8 cellular contexts compared by ENCODE assay signal in the genomic region with DNA sequence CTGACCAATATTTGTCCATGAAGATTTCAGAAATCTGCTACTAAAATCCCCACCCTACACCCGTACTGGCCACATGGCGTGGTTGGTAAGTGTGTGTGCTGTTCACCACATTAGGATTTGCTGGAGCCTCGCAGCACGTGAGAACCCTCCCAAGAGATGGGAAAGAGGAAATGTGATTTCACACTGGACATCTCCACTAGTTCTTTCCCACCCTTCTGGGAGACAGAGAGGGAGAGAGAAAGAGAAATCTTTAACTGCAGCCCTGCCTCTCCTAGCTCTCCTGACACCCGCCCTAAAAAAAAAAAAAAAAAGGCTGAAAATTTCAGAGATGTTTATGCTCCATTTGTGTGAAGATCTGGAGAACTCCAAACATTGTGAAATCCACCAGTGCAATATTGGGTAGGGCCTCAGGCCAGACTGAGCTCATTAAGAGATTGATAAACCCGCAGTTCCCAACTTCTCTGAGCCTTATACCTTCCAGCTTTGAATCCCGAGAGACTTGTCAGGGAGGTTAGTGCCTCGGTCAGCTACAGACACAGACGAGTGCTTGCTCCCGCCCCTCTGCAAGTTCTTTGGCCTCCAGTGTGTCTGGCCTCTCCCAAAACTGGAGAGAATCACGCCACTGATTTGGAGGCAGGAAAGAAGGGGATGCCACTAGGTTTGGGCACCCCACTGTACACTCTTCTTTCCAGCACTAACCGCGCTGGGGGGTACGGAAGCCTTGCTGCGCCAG. TPM values are rescaled to one million over a fixed set of nuclear protein-coding genes. Genes with fewer than 3 reads are reported as not detected.
DNase-seq lines count a peak whose midpoint lies in the region; ATAC-seq and TF ChIP-seq lines count a peak whose summit lies in the region.

No MANE protein-coding gene starts in this region.

- ATAC-seq in sciatic nerve: peak; percentile 51
- ATAC-seq in GM21447 (IDR thresholded peaks at IDR 0.05; ENCODE audit: unreplicated experiment): no peak

- peaks cover 18% of the 10 kb centered on the region for H3K27me3 Mint-ChIP-seq in glutamatergic neuron (ENCODE audit: unreplicated experiment)

- no peak for TF ChIP-seq CTCF in glutamatergic neuron (IDR thresholded peaks at IDR 0.05; ENCODE audit: partially characterized antibody, unreplicated experiment)

- peak; percentile 67 for DNase-seq in GM04504 (ENCODE audit: low read depth)
- DNase-seq in SKM-1 treated with dmso at 0.1 percent for 144 hours (lab: John Stamatoyannopoulos, UW; ENCODE audit: unreplicated experiment): peak; percentile 28
- no peak for DNase-seq in glutamatergic neuron
- DNase-seq in sciatic nerve (ENCODE audit: low spot score): peak; percentile 69
- DNase-seq in SK-N-DZ (ENCODE audit: low spot score): no peak
- no peak for DNase-seq in effector CD4-positive, alpha-beta T cell
- no peak for DNase-seq in AML-193 (lab: John Stamatoyannopoulos, UW)

- peaks cover 24% of the 10 kb centered on the region for H3K9me3 Mint-ChIP-seq in glutamatergic neuron (ENCODE audit: unreplicated experiment)

- peaks cover 59% of the 10 kb centered on the region for H3K4me1 Mint-ChIP-seq in glutamatergic neuron (ENCODE audit: low read depth, unreplicated experiment)

- H3K27ac Mint-ChIP-seq in glutamatergic neuron (ENCODE audit: unreplicated experiment): peak overlapping the region; percentile 62

- intact Hi-C loops in sciatic nerve (cut with DNase I): no loop called here

- peak overlapping the region; percentile 86 for H3K4me3 Mint-ChIP-seq in glutamatergic neuron (ENCODE audit: unreplicated experiment)

- H3K36me3 Mint-ChIP-seq in glutamatergic neuron (ENCODE audit: unreplicated experiment): no peaks in the 10 kb centered on the region

RNA-seq across cellular contexts. Expression of a gene that starts 1.9 kb away (rescaled TPM):
- total RNA-seq in glutamatergic neuron (ENCODE audit: unreplicated experiment) (12.5 TPM), sciatic nerve (59.3 TPM)
- polyA plus RNA-seq in SK-N-DZ (2014; cell fraction: cytosol; rRNA removed): not detected in 2 replicates
- not detected in 2 replicates for polyA plus RNA-seq in SK-N-DZ (2014; cell fraction: nucleus; rRNA removed)

Comparison
In these comparisons a context has a peak if more than half of its experiments do, and no peak if none do; other contexts are left out.
1. DNase-seq: peak in GM04504 (single experiment), SKM-1 treated with dmso at 0.1 percent for 144 hours (single experiment) and sciatic nerve (single experiment); none in glutamatergic neuron (single experiment), SK-N-DZ (single experiment), effector CD4-positive, alpha-beta T cell (single experiment) and AML-193 (0 of 2).